ENCODE assay signal across 17 cellular contexts in the genomic region with DNA sequence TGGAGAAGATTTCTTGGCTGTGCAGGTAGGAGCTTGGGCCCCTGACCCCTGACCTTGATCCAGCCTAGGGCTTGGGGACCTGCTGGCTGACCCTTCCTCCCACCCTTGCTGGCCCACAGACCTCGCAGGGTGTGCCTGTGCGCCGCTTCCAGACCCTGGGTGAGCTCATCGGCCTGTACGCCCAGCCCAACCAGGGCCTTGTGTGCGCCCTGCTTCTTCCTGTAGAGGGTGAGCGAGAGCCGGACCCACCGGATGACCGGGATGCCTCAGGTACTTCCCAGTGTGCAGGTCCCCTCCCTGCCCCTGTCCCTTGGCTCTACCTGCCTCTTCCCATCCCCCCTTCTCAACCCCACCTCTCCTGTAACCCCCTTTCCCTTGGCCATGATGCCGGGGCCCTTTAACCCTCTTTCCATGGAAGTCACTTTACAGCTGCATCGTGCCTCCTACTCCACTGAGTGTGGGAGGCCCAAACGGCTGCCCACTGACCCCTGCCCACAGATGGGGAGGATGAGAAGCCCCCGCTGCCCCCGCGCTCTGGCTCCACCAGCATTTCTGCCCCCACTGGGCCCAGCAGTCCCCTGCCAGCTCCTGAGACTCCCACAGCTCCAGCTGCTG. TPM values are rescaled to one million over a fixed set of nuclear protein-coding genes. Genes with fewer than 3 reads are reported as not detected.
A peak's percentile ranks its signal among the peaks of the same experiment; 100 is the strongest.
DNase-seq lines count a peak whose midpoint lies in the region; ATAC-seq, FAIRE-seq and TF ChIP-seq lines count a peak whose summit lies in the region.
"Had no signal": no experiment of that assay in that cellular context is flagged by ENCODE, and none has a peak within 500 bp of the region (broad histone marks: within the 10 kb centered on the region; RNA-seq: fewer than 3 reads in every experiment).

No MANE protein-coding gene starts in this region.

- peaks cover 56% of the 10 kb centered on the region for H3K79me2 ChIP-seq in GM23248 (ENCODE audit: insufficient read depth)
- peaks cover 0 to 11% of the 10 kb centered on the region in 2 experiments; a peak in 2 of 4 replicates for H3K79me2 ChIP-seq in H1 (ENCODE audit: control insufficient read depth in 1 of 2, insufficient read depth in 2 of 2, low read length in 2 of 2)
- peaks cover 12% of the 10 kb centered on the region for H3K79me2 ChIP-seq in mesendoderm (ENCODE audit: control insufficient read depth, insufficient read depth, low read length)

- H3K9ac ChIP-seq in GM23248 (no peak overlapping the region), H1 (replicated peaks in 1 of 4; ENCODE audit: extremely low read depth in 1 of 4, low read depth in 3 of 4, low read length in 3 of 4) (no peak overlapping the region), neuronal stem cell (ENCODE audit: low read depth, low read length, poor library complexity) (peak overlapping the region; percentile 37), mesendoderm (ENCODE audit: low read length) (no peak overlapping the region)

- POLR2A ChIA-PET in H1 (lab: Charles Lee; ENCODE audit: partially characterized antibody): interaction anchor here (0.7 to 9.9 kb wide), 3 partner anchors 9 to 122 kb away, joined by 3 to 160 read pairs (median 3); no protein-coding TSS in a partner anchor

- H4K20me1 ChIP-seq in GM23248 (ENCODE audit: insufficient read depth): no peaks in the 10 kb centered on the region
- peaks cover 10 to 22% of the 10 kb centered on the region in 2 experiments for H4K20me1 ChIP-seq in H1 (replicated peaks in 1 of 2; ENCODE audit: control insufficient read depth in 1 of 2, insufficient read depth in 2 of 2, low read length in 2 of 2)

- no peak overlapping the region for H3K4me3 ChIP-seq in GM23248
- no peak overlapping the region for H3K4me3 ChIP-seq in H1 (ENCODE audit: extremely low read depth in 1 of 4, insufficient read depth in 2 of 4, low read depth in 3 of 4, low read length in 4 of 4)
- H3K4me3 ChIP-seq in neuronal stem cell (ENCODE audit: low read length in 2 of 2): no peak overlapping the region
- H3K4me3 ChIP-seq in mesendoderm (ENCODE audit: low read length): no peak overlapping the region
- no peak overlapping the region for H3K4me3 ChIP-seq in mucosa of descending colon
- H3K4me3 ChIP-seq: A549, body of pancreas, smooth muscle cell, tibial nerve had no signal

- 75 to 80% methylated on average over 12 to 16 of the region's 16 CpGs for WGBS in GM23248 (ENCODE audit: low coverage in 1 of 2, low lambda C conversion rate in 2 of 2, missing lambda C conversion rate in 2 of 2), 2 experiments
- whole genome bisulfite sequencing in H1 (ENCODE audit: extremely low coverage in 1 of 2, insufficient coverage in 1 of 2, insufficient read length in 1 of 2, insufficient replicate concordance in 2 of 2, low coverage in 1 of 2, low lambda C conversion rate in 2 of 2, missing lambda C conversion rate in 1 of 2), 2 experiments: 91% methylated on average over 14 of the region's 16 CpGs; no CpG with 5 or more reads in 1 of the 2 experiments
- WGBS in neuronal stem cell (ENCODE audit: extremely low coverage in 2 of 2, insufficient read length in 2 of 2, insufficient replicate concordance in 1 of 2), 2 donors: no CpG with 5 or more reads among the region's 16 CpGs
- WGBS in mesendoderm (ENCODE audit: extremely low coverage, insufficient coverage, low lambda C conversion rate): no CpG with 5 or more reads among the region's 16 CpGs

- H3K79me1 ChIP-seq in H1 (ENCODE audit: low read depth, low read length): peaks cover 10% of the 10 kb centered on the region
- H3K79me1 ChIP-seq in neuronal stem cell (ENCODE audit: low read depth, low read length): peaks cover 15% of the 10 kb centered on the region
- H3K79me1 ChIP-seq in mesendoderm (ENCODE audit: low read length): peaks cover 15% of the 10 kb centered on the region

- 0 out of 4 replicates have a peak, but pooled peaks of 1 of the 2 experiments have one; percentile 2 for TF ChIP-seq RAD21 in H1 (IDR thresholded peaks at IDR 0.05 in 1 of 2, conservative IDR thresholded peaks at IDR 0.05 in 1 of 2; ENCODE audit: low read depth in 2 of 2, low read length in 2 of 2)

- in situ Hi-C loops in GM23248 (cut with MboI): no loop called here

- no peak overlapping the region for H2BK12ac ChIP-seq in H1 (ENCODE audit: low read depth, low read length)
- H2BK12ac ChIP-seq in neuronal stem cell (ENCODE audit: low read length): no peak overlapping the region

- H3K27ac ChIP-seq in GM23248 (no peak overlapping the region), H1 (ENCODE audit: low read depth, low read length) (no peak overlapping the region), neuronal stem cell (replicated peaks; ENCODE audit: low read length) (no peak overlapping the region), mesendoderm (ENCODE audit: low read depth, low read length) (no peak overlapping the region)
- H3K27ac ChIP-seq: A549, body of pancreas had no signal

- no peak for TF ChIP-seq POLR2A in H1 (IDR thresholded peaks at IDR 0.05; ENCODE audit: control extremely low read depth in 1 of 2, low read depth in 2 of 2, low read length in 2 of 2)

- TF ChIP-seq CTCF in H1 (IDR thresholded peaks at IDR 0.05; ENCODE audit: control extremely low read depth in 1 of 3, insufficient read depth in 1 of 3, low read depth in 1 of 3, low read length in 3 of 3) (peak in 1 of 3 experiments; percentile 24; a peak in 1 of 4 replicates), mucosa of descending colon (IDR thresholded peaks at IDR 0.05) (no peak)

- no peak overlapping the region for H3K23ac ChIP-seq in H1 (ENCODE audit: insufficient read length)
- peak overlapping the region; percentile 67 for H3K23ac ChIP-seq in neuronal stem cell (ENCODE audit: low read depth, low read length, poor library complexity)
- no peak overlapping the region for H3K23ac ChIP-seq in mesendoderm (ENCODE audit: low read length)

- H2AK5ac ChIP-seq in H1 (ENCODE audit: low read depth, low read length) (no peak overlapping the region), neuronal stem cell (ENCODE audit: low read depth, low read length) (no peak overlapping the region), mesendoderm (ENCODE audit: low read length) (no peak overlapping the region)

- TF ChIP-seq EP300 in H1 (IDR thresholded peaks at IDR 0.05; ENCODE audit: borderline replicate concordance in 1 of 2, low read depth in 2 of 2, low read length in 2 of 2): no peak

- no peak overlapping the region for H3K4ac ChIP-seq in H1 (replicated peaks; ENCODE audit: insufficient read length, low read depth, low read length)
- H3K4ac ChIP-seq in neuronal stem cell (ENCODE audit: low read length): no peak overlapping the region
- no peak overlapping the region for H3K4ac ChIP-seq in mesendoderm (ENCODE audit: low read depth, low read length)

- H4K5ac ChIP-seq in H1 (ENCODE audit: insufficient read length, low read depth, low read length) (no peak overlapping the region), mesendoderm (ENCODE audit: low read length) (no peak overlapping the region)

- no peak overlapping the region for H3K56ac ChIP-seq in H1 (replicated peaks; ENCODE audit: insufficient read length, low read depth, low read length)
- no peak overlapping the region for H3K56ac ChIP-seq in mesendoderm (ENCODE audit: low read length)

- H2AFZ ChIP-seq in GM23248 (no peak overlapping the region), H1 (ENCODE audit: low read length) (no peak overlapping the region), neuronal stem cell (ENCODE audit: low read length) (no peak overlapping the region)

- H3K18ac ChIP-seq in H1 (ENCODE audit: extremely low read depth, low read length) (no peak overlapping the region), neuronal stem cell (ENCODE audit: low read length) (no peak overlapping the region), mesendoderm (ENCODE audit: low read length) (no peak overlapping the region)

- H4K91ac ChIP-seq in H1 (replicated peaks; ENCODE audit: insufficient read length, low read length) (no peak overlapping the region), neuronal stem cell (ENCODE audit: low read depth, low read length, poor library complexity) (no peak overlapping the region)

- no peaks in the 10 kb centered on the region for H3K9me2 ChIP-seq in GM23248 (ENCODE audit: insufficient read depth)

- H3K4me2 ChIP-seq in GM23248 (ENCODE audit: unreplicated experiment): no peak overlapping the region
- H3K4me2 ChIP-seq in H1 (ENCODE audit: insufficient read depth in 1 of 2, low read depth in 2 of 2, low read length in 2 of 2): no peak overlapping the region
- H3K4me2 ChIP-seq in neuronal stem cell (ENCODE audit: insufficient read depth, low read length, poor library complexity, severe bottlenecking): no peak overlapping the region
- H3K4me2 ChIP-seq in mesendoderm (ENCODE audit: low read length): no peak overlapping the region
- H3K4me2 ChIP-seq: A549, smooth muscle cell had no signal

- H3K9me3 ChIP-seq in GM23248 (ENCODE audit: low read depth) (no peaks in the 10 kb centered on the region), H1 (ENCODE audit: insufficient read depth in 2 of 2, low read depth in 1 of 2, low read length in 1 of 2) (no peaks in the 10 kb centered on the region), neuronal stem cell (replicated peaks in 1 of 2; ENCODE audit: control insufficient read depth in 2 of 2, insufficient read depth in 1 of 2, low read depth in 1 of 2, low read length in 2 of 2) (no peaks in the 10 kb centered on the region), mucosa of descending colon (no peaks in the 10 kb centered on the region)
- H3K9me3 ChIP-seq: A549, body of pancreas, tibial nerve had no signal

- peaks cover 5% of the 10 kb centered on the region; the same call in 1 of the 2 replicates for H3F3A ChIP-seq in GM23248 (ENCODE audit: insufficient read depth)

- no peak for ATAC-seq in GM21381 (IDR thresholded peaks at IDR 0.05; ENCODE audit: unreplicated experiment)
- no peak for ATAC-seq in mucosa of descending colon
- ATAC-seq: A549; body of pancreas; naive thymus-derived CD4-positive, alpha-beta T cell had no signal

- H2BK15ac ChIP-seq in H1 (ENCODE audit: low read length) (no peak overlapping the region), neuronal stem cell (ENCODE audit: low read length) (no peak overlapping the region), mesendoderm (replicated peaks; ENCODE audit: low read depth) (no peak overlapping the region)

- intact Hi-C loops in mucosa of descending colon (cut with DNase I, micrococcal nuclease): no loop called here

- H2BK5ac ChIP-seq in H1 (ENCODE audit: low read depth, low read length) (no peak overlapping the region), neuronal stem cell (ENCODE audit: low read length) (no peak overlapping the region), mesendoderm (ENCODE audit: low read length) (no peak overlapping the region)

- H3K4me1 ChIP-seq in GM23248 (ENCODE audit: insufficient read depth) (peaks cover 6% of the 10 kb centered on the region; the same call in 1 of the 2 replicates), H1 (replicated peaks in 1 of 4; ENCODE audit: control insufficient read depth in 3 of 4, insufficient read depth in 4 of 4, low read length in 3 of 4) (peaks cover 0 to 5% (median 3%) of the 10 kb centered on the region in 4 experiments; a peak in 4 of 7 replicates), neuronal stem cell (ENCODE audit: control insufficient read depth in 2 of 2, insufficient read depth in 1 of 2, low read depth in 1 of 2, low read length in 2 of 2) (peaks cover 3 to 12% of the 10 kb centered on the region in 2 donors), mesendoderm (ENCODE audit: control insufficient read depth, low read depth, low read length) (no peaks in the 10 kb centered on the region), mucosa of descending colon (ENCODE audit: low read depth) (peaks cover 7% of the 10 kb centered on the region)

- CTCF ChIA-PET in H1 (lab: Charles Lee; ENCODE audit: partially characterized antibody): interaction anchor here (0.6 to 8.3 kb wide), 11 partner anchors 8 to 417 kb away, joined by 3 to 72 read pairs (median 4); no protein-coding TSS in a partner anchor

- H3K14ac ChIP-seq in H1 (ENCODE audit: insufficient read length) (no peak overlapping the region), neuronal stem cell (ENCODE audit: low read length) (no peak overlapping the region)

- H3K36me3 ChIP-seq in GM23248 (ENCODE audit: low read depth) (peaks cover 33% of the 10 kb centered on the region; the same call in 1 of the 2 replicates), H1 (ENCODE audit: control insufficient read depth in 2 of 4, insufficient read depth in 4 of 4, low read length in 3 of 4) (peaks cover 18 to 51% (median 38%) of the 10 kb centered on the region in 4 experiments), neuronal stem cell (replicated peaks in 1 of 2; ENCODE audit: control insufficient read depth in 2 of 2, insufficient read depth in 2 of 2, low read length in 2 of 2) (peaks cover 49 to 72% of the 10 kb centered on the region in 2 donors), mesendoderm (ENCODE audit: control insufficient read depth, insufficient read depth, low read length) (peaks cover 29% of the 10 kb centered on the region), mucosa of descending colon (ENCODE audit: low read depth) (peaks cover 3% of the 10 kb centered on the region)

- H4K8ac ChIP-seq in H1 (ENCODE audit: extremely low read depth, insufficient read depth, low read length): peak overlapping the region; percentile 35; the same call in 1 of the 2 replicates
- peak overlapping the region; percentile 94 for H4K8ac ChIP-seq in neuronal stem cell (ENCODE audit: low read depth, low read length)
- no peak overlapping the region for H4K8ac ChIP-seq in mesendoderm (ENCODE audit: low read depth, low read length)

- peak; percentile 52 for DNase-seq in NCI-H1092 treated with DMSO at 0.1 percent for 48 hours (lab: John Stamatoyannopoulos, UW)
- no peak for DNase-seq in NCI-H1092 (lab: John Stamatoyannopoulos, UW)
- peak; percentile 49 for DNase-seq in GM23248
- DNase-seq in H1 (ENCODE audit: low read depth in 1 of 2, low spot score in 2 of 2): no peak
- DNase-seq in neuronal stem cell (ENCODE audit: low spot score): no peak
- DNase-seq in mesendoderm: no peak
- no peak for DNase-seq in mucosa of descending colon
- DNase-seq: MV-4-11, NCI-H526 treated with DMSO at 0.1 percent for 48 hours, SIG-M5 had no signal

- FAIRE-seq in H1 (lab: Jason Lieb, UNC): no peak
- FAIRE-seq: A549 had no signal

- H2BK20ac ChIP-seq in H1 (ENCODE audit: low read length): no peak overlapping the region

- H3K27me3 ChIP-seq in GM23248 (replicated peaks; ENCODE audit: insufficient read depth) (no peaks in the 10 kb centered on the region), H1 (replicated peaks in 1 of 4; ENCODE audit: control insufficient read depth in 3 of 4, extremely low read depth in 1 of 4, insufficient read depth in 3 of 4, low read length in 3 of 4) (no peaks in the 10 kb centered on the region), neuronal stem cell (ENCODE audit: control insufficient read depth in 3 of 3, insufficient read depth in 3 of 3, low read depth in 1 of 3, low read length in 3 of 3) (no peaks in the 10 kb centered on the region), mesendoderm (ENCODE audit: insufficient read depth, low read length, poor library complexity) (no peaks in the 10 kb centered on the region)
- H3K27me3 ChIP-seq: body of pancreas, tibial nerve had no signal

- no peak overlapping the region for H2BK120ac ChIP-seq in H1 (replicated peaks; ENCODE audit: low read depth, low read length)
- H2BK120ac ChIP-seq in neuronal stem cell (ENCODE audit: low read depth, low read length): no peak overlapping the region
- no peak overlapping the region for H2BK120ac ChIP-seq in mesendoderm (ENCODE audit: low read depth, low read length)

- peaks cover 15% of the 10 kb centered on the region for H3K23me2 ChIP-seq in H1 (ENCODE audit: low read depth, low read length)

RNA-seq across cellular contexts. Expression of a gene that starts 3.8 kb away (rescaled TPM):
- 68.0 and 70.6 TPM in 2 replicates for total RNA-seq in GM23248 (2014; rRNA removed; shearing (Covaris generic))
- polyA plus RNA-seq in GM23248 (2016; fragmentation: Nextera tagmentation; extraction: Ambion mirVana) (24.9 and 28.4 TPM in 2 replicates), H1 (2011; rRNA removed) (54.5 and 91.4 TPM in 2 replicates)
- 79.1 and 79.5 TPM in 2 replicates for total RNA-seq in H1 (2021; fragmentation: NEBNext Ultra II Directional; extraction: Animal tissue kit (Norgen Biotek cat#: 25700))
- polyA plus RNA-seq in H1 (2011; cell fraction: cytosol; rRNA removed): 56.9 TPM
- polyA plus RNA-seq in H1 (2011; cell fraction: nucleus; rRNA removed): 457 TPM
- polyA plus RNA-seq in H1 (2012, experiment 1 of 2): 66.1 to 85.4 TPM (median 76.6 TPM) in 4 replicates
- 45.7 TPM for polyA plus RNA-seq in H1 (2012, experiment 2 of 2)
- polyA plus RNA-seq in H1 (2013, experiment 1 of 2): 40.8 TPM
- polyA plus RNA-seq in H1 (2013, experiment 2 of 2): 35.4 TPM
- polyA minus RNA-seq in H1 (2011; rRNA and poly(A)+ RNA removed): 97.0 and 112 TPM in 2 replicates
- 77.8 TPM for polyA minus RNA-seq in H1 (2011; cell fraction: cytosol; rRNA and poly(A)+ RNA removed)
- 191 TPM for polyA minus RNA-seq in H1 (2011; cell fraction: nucleus; rRNA and poly(A)+ RNA removed)
- 73.7 TPM for polyA plus RNA-seq in neuronal stem cell (2013, experiment 1 of 2)
- polyA plus RNA-seq in neuronal stem cell (2013, experiment 2 of 2): 71.0 TPM
- 59.0 TPM for polyA plus RNA-seq in mesendoderm (2013, experiment 1 of 2)
- 57.6 TPM for polyA plus RNA-seq in mesendoderm (2013, experiment 2 of 2)
- 100 to 1,000 TPM; 122 to 205 (median 151) TPM for total RNA-seq in mucosa of descending colon

RNA-seq across cellular contexts. Expression of a gene that starts 11.7 kb away (rescaled TPM):
- not detected in 2 replicates for total RNA-seq in GM23248 (2014; rRNA removed; shearing (Covaris generic))
- polyA plus RNA-seq in GM23248 (2016; fragmentation: Nextera tagmentation; extraction: Ambion mirVana): not detected in 2 replicates
- total RNA-seq in H1 (2021; fragmentation: NEBNext Ultra II Directional; extraction: Animal tissue kit (Norgen Biotek cat#: 25700)): not detected in 2 replicates
- polyA plus RNA-seq in H1 (2011; rRNA removed): not detected in 2 replicates
- polyA plus RNA-seq in H1 (2011; cell fraction: cytosol; rRNA removed): not detected
- not detected for polyA plus RNA-seq in H1 (2011; cell fraction: nucleus; rRNA removed)
- not detected in 4 replicates for polyA plus RNA-seq in H1 (2012, experiment 1 of 2)
- polyA plus RNA-seq in H1 (2012, experiment 2 of 2): not detected
- not detected for polyA plus RNA-seq in H1 (2013, experiment 1 of 2)
- polyA plus RNA-seq in H1 (2013, experiment 2 of 2): not detected
- not detected in 2 replicates for polyA minus RNA-seq in H1 (2011; rRNA and poly(A)+ RNA removed)
- not detected for polyA minus RNA-seq in H1 (2011; cell fraction: cytosol; rRNA and poly(A)+ RNA removed)
- polyA minus RNA-seq in H1 (2011; cell fraction: nucleus; rRNA and poly(A)+ RNA removed): not detected
- polyA plus RNA-seq in neuronal stem cell (2013, experiment 1 of 2): not detected
- polyA plus RNA-seq in neuronal stem cell (2013, experiment 2 of 2): not detected
- polyA plus RNA-seq in mesendoderm (2013, experiment 1 of 2): not detected
- not detected for polyA plus RNA-seq in mesendoderm (2013, experiment 2 of 2)
- 10 to 100 TPM in 2 of 3 donors, 1 to 10 TPM in 1; 3.2 to 29.4 (median 13.8) TPM for total RNA-seq in mucosa of descending colon
- total RNA-seq: smooth muscle cell had no signal
- polyA plus RNA-seq: A549; naive thymus-derived CD4-positive, alpha-beta T cell; smooth muscle cell had no signal

RNA-seq across cellular contexts. Expression of a gene that starts 15.6 kb away (rescaled TPM):
- total RNA-seq in GM23248 (2014; rRNA removed; shearing (Covaris generic)): not detected in 2 replicates
- polyA plus RNA-seq in GM23248 (2016; fragmentation: Nextera tagmentation; extraction: Ambion mirVana): not detected in 2 replicates
- 0.19 TPM in 1 of 2 replicates, not detected in the other for total RNA-seq in H1 (2021; fragmentation: NEBNext Ultra II Directional; extraction: Animal tissue kit (Norgen Biotek cat#: 25700))
- polyA plus RNA-seq in H1 (2011; rRNA removed): 0.67 and 0.94 TPM in 2 replicates
- 0.21 TPM for polyA plus RNA-seq in H1 (2011; cell fraction: cytosol; rRNA removed)
- 0.43 TPM for polyA plus RNA-seq in H1 (2011; cell fraction: nucleus; rRNA removed)
- polyA plus RNA-seq in H1 (2012, experiment 1 of 2): 0.36 to 0.66 TPM (median 0.64 TPM) in 3 of 4 replicates, not detected in the other
- 0.46 TPM for polyA plus RNA-seq in H1 (2012, experiment 2 of 2)
- polyA plus RNA-seq in H1 (2013, experiment 1 of 2): 0.12 TPM
- polyA plus RNA-seq in H1 (2013, experiment 2 of 2): 0.06 TPM
- 1.0 TPM in 1 of 2 replicates, not detected in the other for polyA minus RNA-seq in H1 (2011; rRNA and poly(A)+ RNA removed)
- polyA minus RNA-seq in H1 (2011; cell fraction: cytosol; rRNA and poly(A)+ RNA removed): not detected
- polyA minus RNA-seq in H1 (2011; cell fraction: nucleus; rRNA and poly(A)+ RNA removed): 0.80 TPM
- 0.10 TPM for polyA plus RNA-seq in neuronal stem cell (2013, experiment 1 of 2)
- 0.18 TPM for polyA plus RNA-seq in neuronal stem cell (2013, experiment 2 of 2)
- 0.17 TPM for polyA plus RNA-seq in mesendoderm (2013, experiment 1 of 2)
- polyA plus RNA-seq in mesendoderm (2013, experiment 2 of 2): 0.15 TPM
- total RNA-seq in mucosa of descending colon: 1 to 10 TPM in 1 of 3 donors, under 1 TPM in 2; 0.55 to 2.6 (median 0.60) TPM
- total RNA-seq: body of pancreas; naive thymus-derived CD4-positive, alpha-beta T cell; smooth muscle cell; tibial nerve had no signal
- polyA plus RNA-seq: A549; esophagus; naive thymus-derived CD4-positive, alpha-beta T cell had no signal

RNA-seq across cellular contexts. Expression of a gene that starts 36.4 kb away (rescaled TPM):
- total RNA-seq in GM23248 (2014; rRNA removed; shearing (Covaris generic)): not detected in 2 replicates
- polyA plus RNA-seq in GM23248 (2016; fragmentation: Nextera tagmentation; extraction: Ambion mirVana) (0.24 TPM in 1 of 2 replicates, not detected in the other), H1 (2011; rRNA removed) (1.3 and 1.9 TPM in 2 replicates)
- 0.55 TPM in 1 of 2 replicates, not detected in the other for total RNA-seq in H1 (2021; fragmentation: NEBNext Ultra II Directional; extraction: Animal tissue kit (Norgen Biotek cat#: 25700))
- 1.7 TPM for polyA plus RNA-seq in H1 (2011; cell fraction: cytosol; rRNA removed)
- polyA plus RNA-seq in H1 (2011; cell fraction: nucleus; rRNA removed): 0.77 TPM
- polyA plus RNA-seq in H1 (2012, experiment 1 of 2): 0.82 to 1.1 TPM (median 0.85 TPM) in 4 replicates
- 1.0 TPM for polyA plus RNA-seq in H1 (2012, experiment 2 of 2)
- polyA plus RNA-seq in H1 (2013, experiment 1 of 2): 0.75 TPM
- polyA plus RNA-seq in H1 (2013, experiment 2 of 2): 0.79 TPM
- polyA minus RNA-seq in H1 (2011; rRNA and poly(A)+ RNA removed): 0.22 and 0.66 TPM in 2 replicates
- 2.8 TPM for polyA minus RNA-seq in H1 (2011; cell fraction: cytosol; rRNA and poly(A)+ RNA removed)
- 1.6 TPM for polyA minus RNA-seq in H1 (2011; cell fraction: nucleus; rRNA and poly(A)+ RNA removed)
- 10.5 TPM for polyA plus RNA-seq in neuronal stem cell (2013, experiment 1 of 2)
- 11.0 TPM for polyA plus RNA-seq in neuronal stem cell (2013, experiment 2 of 2)
- polyA plus RNA-seq in mesendoderm (2013, experiment 1 of 2): 1.2 TPM
- 1.3 TPM for polyA plus RNA-seq in mesendoderm (2013, experiment 2 of 2)
- total RNA-seq in mucosa of descending colon: not detected
- total RNA-seq: naive thymus-derived CD4-positive, alpha-beta T cell had no signal
- polyA plus RNA-seq: naive thymus-derived CD4-positive, alpha-beta T cell had no signal

Comparison
In these comparisons a context has a peak if more than half of its experiments do, and no peak if none do; other contexts are left out.
1. DNase-seq: peak in NCI-H1092 treated with DMSO at 0.1 percent for 48 hours (single experiment) and GM23248 (single experiment); none in NCI-H1092 (single experiment), H1 (0 of 2), neuronal stem cell (single experiment), mesendoderm (single experiment) and mucosa of descending colon (0 of 3).